In genomic region chr3:42667523-42668402, GRCh38 we compare ENCODE assay signal across 13 cellular contexts. TPM values are rescaled to one million over a fixed set of nuclear protein-coding genes. Genes with fewer than 3 reads are reported as not detected.
A peak's percentile ranks its signal among the peaks of the same experiment; 100 is the strongest.
DNase-seq lines count a peak whose midpoint lies in the region; ATAC-seq and TF ChIP-seq lines count a peak whose summit lies in the region.
"Had no signal": no experiment of that assay in that cellular context is flagged by ENCODE, and none has a peak within 500 bp of the region (broad histone marks: within the 10 kb centered on the region; RNA-seq: fewer than 3 reads in every experiment).

No MANE protein-coding gene starts in this region.

- no peak overlapping the region for H2AFZ ChIP-seq in SK-N-SH (ENCODE audit: low read depth)

- H3K36me3 Mint-ChIP-seq in stimulated activated memory B cell treated with anti-CD40 and anti-IgM and Interleukin-4, amounts not matched to agents 10 μg/mL and 1 μg/mL and 100 μg/mL, for 72 hours = no peaks in the 10 kb centered on the region

- 39% methylated on average over 7 of the region's 8 CpGs for WGBS in SK-N-SH (ENCODE audit: low lambda C conversion rate)

- CTCF ChIA-PET in SK-N-SH (lab: Yijun Ruan, JAX) = interaction anchor here (1.0 kb wide), 1 partner anchor 119 kb away, joined by 3 read pairs; no protein-coding TSS in a partner anchor

- intact Hi-C loops in left ventricle myocardium superior (cut with micrococcal nuclease) = no loop called here

- H3K4me3 Mint-ChIP-seq in stimulated activated memory B cell treated with anti-CD40 and anti-IgM and Interleukin-4, amounts not matched to agents 10 μg/mL and 1 μg/mL and 100 μg/mL, for 72 hours = no peak overlapping the region
- H3K4me3 Mint-ChIP-seq: activated B cell treated with CpG ODN at 0.5 μM for 24 hours; activated naive CD8-positive, alpha-beta T cell had no signal

- TF ChIP-seq CTCF in AG10803 (conservative IDR thresholded peaks at IDR 0.05; ENCODE audit: low read length) (no peak), SK-N-SH (IDR thresholded peaks at IDR 0.05) (no peak)

- peaks cover 0 to 4% of the 10 kb centered on the region in 2 experiments for H3K36me3 ChIP-seq in SK-N-SH (replicated peaks in 1 of 2; ENCODE audit: control insufficient read depth in 1 of 2, insufficient read depth in 2 of 2, low read length in 1 of 2)

- no peaks in the 10 kb centered on the region for H3K9me2 ChIP-seq in SK-N-SH

- H3K27me3 Mint-ChIP-seq in stimulated activated memory B cell treated with anti-CD40 and anti-IgM and Interleukin-4, amounts not matched to agents 10 μg/mL and 1 μg/mL and 100 μg/mL, for 72 hours = no peaks in the 10 kb centered on the region
- H3K27me3 Mint-ChIP-seq: activated B cell treated with CpG ODN at 0.5 μM for 24 hours; activated naive CD8-positive, alpha-beta T cell had no signal

- no peaks in the 10 kb centered on the region for H4K20me1 ChIP-seq in SK-N-SH (ENCODE audit: insufficient read depth)

- H3K9me3 ChIP-seq in SK-N-SH = no peaks in the 10 kb centered on the region
- H3K9me3 ChIP-seq: testis had no signal

- no peak for TF ChIP-seq EP300 in SK-N-SH (IDR thresholded peaks at IDR 0.05; ENCODE audit: borderline replicate concordance in 1 of 2, low read depth in 1 of 2, low read length in 1 of 2)

- no peak overlapping the region for H3K4me3 ChIP-seq in AG10803 (ENCODE audit: low read length)
- H3K4me3 ChIP-seq in SK-N-SH (ENCODE audit: low read depth in 2 of 2, low read length in 1 of 2) = no peak overlapping the region
- H3K4me3 ChIP-seq: testis had no signal

- H3K27ac Mint-ChIP-seq in stimulated activated memory B cell treated with anti-CD40 and anti-IgM and Interleukin-4, amounts not matched to agents 10 μg/mL and 1 μg/mL and 100 μg/mL, for 72 hours = no peak overlapping the region
- H3K27ac Mint-ChIP-seq: activated B cell treated with CpG ODN at 0.5 μM for 24 hours; activated naive CD8-positive, alpha-beta T cell had no signal

- no peak overlapping the region for H3K4me2 ChIP-seq in SK-N-SH

- peaks cover 11% of the 10 kb centered on the region for H3K4me1 Mint-ChIP-seq in stimulated activated memory B cell treated with anti-CD40 and anti-IgM and Interleukin-4, amounts not matched to agents 10 μg/mL and 1 μg/mL and 100 μg/mL, for 72 hours

- DNase-seq in AG10803 (ENCODE audit: low read depth) (peak; percentile 27), HuH-7 (ENCODE audit: low spot score) (peak; percentile 15), SK-N-SH (peak; percentile 32), left ventricle myocardium superior (no peak), RPMI8226 (no peak)
- DNase-seq: activated B cell treated with CpG ODN at 0.5 μM for 24 hours; stimulated activated CD4-positive, alpha-beta T cell treated with anti-CD3 and anti-CD28 coated beads, Interleukin-4, amount 100 ng/mL, for 24 hours; testis had no signal

- no peak overlapping the region for H3K27ac ChIP-seq in SK-N-SH (ENCODE audit: low read depth in 2 of 2, low read length in 1 of 2)
- H3K27ac ChIP-seq: testis had no signal

- H3K9me3 Mint-ChIP-seq in stimulated activated memory B cell treated with anti-CD40 and anti-IgM and Interleukin-4, amounts not matched to agents 10 μg/mL and 1 μg/mL and 100 μg/mL, for 72 hours = no peaks in the 10 kb centered on the region
- H3K9me3 Mint-ChIP-seq: activated B cell treated with CpG ODN at 0.5 μM for 24 hours had no signal

- peaks cover 0 to 14% of the 10 kb centered on the region in 2 experiments; a peak in 1 of 4 replicates for H3K4me1 ChIP-seq in SK-N-SH (ENCODE audit: control insufficient read depth in 1 of 2, insufficient read depth in 2 of 2, low read depth in 1 of 2, low read length in 1 of 2)

- H3K27me3 ChIP-seq in SK-N-SH (ENCODE audit: insufficient read depth) = no peaks in the 10 kb centered on the region
- H3K27me3 ChIP-seq: testis had no signal

- no peak overlapping the region for H3K9ac ChIP-seq in SK-N-SH

- no peaks in the 10 kb centered on the region for H3F3A ChIP-seq in SK-N-SH (replicated peaks; ENCODE audit: insufficient read depth)

- ATAC-seq in left ventricle myocardium superior (peak; percentile 1), GM18498 (IDR thresholded peaks at IDR 0.05; ENCODE audit: unreplicated experiment) (no peak), HG02642 (IDR thresholded peaks at IDR 0.05; ENCODE audit: poor library complexity, unreplicated experiment) (no peak)
- no peak for ATAC-seq in stimulated activated memory B cell treated with anti-CD40 and anti-IgM and Interleukin-4, amounts not matched to agents 10 μg/mL and 1 μg/mL and 100 μg/mL, for 72 hours

- H3K79me2 ChIP-seq in SK-N-SH (ENCODE audit: insufficient read depth) = no peaks in the 10 kb centered on the region

- POLR2A ChIA-PET in SK-N-SH (lab: Yijun Ruan, JAX) = no interaction called here

- no peak for TF ChIP-seq RAD21 in SK-N-SH (IDR thresholded peaks at IDR 0.05; ENCODE audit: low read length)

TF ChIP-seq in SK-N-SH, 30 proteins besides CTCF, POLR2A, EP300 and RAD21:
- TF ChIP-seq GABPA (IDR thresholded peaks at IDR 0.05; ENCODE audit: low read depth) (no peak), SIN3A (IDR thresholded peaks at IDR 0.05; ENCODE audit: borderline replicate concordance, low read depth, low read length) (no peak), JUND (IDR thresholded peaks at IDR 0.05) (no peak), EZH2phosphoT487 (IDR thresholded peaks at IDR 0.05; ENCODE audit: borderline replicate concordance, low read depth) (no peak), CHD2 (IDR thresholded peaks at IDR 0.05; ENCODE audit: low read length, partially characterized antibody) (no peak), RXRA (IDR thresholded peaks at IDR 0.05; ENCODE audit: borderline replicate concordance, low read depth) (no peak), NRF1 (IDR thresholded peaks at IDR 0.05; ENCODE audit: low read depth, low read length) (no peak), POLR2AphosphoS5 (IDR thresholded peaks at IDR 0.05; ENCODE audit: low read depth, low read length) (0 out of 2 replicates have a peak, but pooled peaks have one; percentile 9), SMC3 (IDR thresholded peaks at IDR 0.05; ENCODE audit: low read depth, low read length) (no peak), USF2 (IDR thresholded peaks at IDR 0.05; ENCODE audit: borderline replicate concordance, low read depth, low read length) (no peak), FOSL2 (IDR thresholded peaks at IDR 0.05; ENCODE audit: borderline replicate concordance, low read depth) (no peak), FOXJ3 (CRISPR knock-in tag; IDR thresholded peaks at IDR 0.05) (no peak), IRF3 (IDR thresholded peaks at IDR 0.05; ENCODE audit: low read depth, low read length) (no peak), TAF1 (IDR thresholded peaks at IDR 0.05; ENCODE audit: borderline replicate concordance, low read depth, low read length) (no peak)
- TF ChIP-seq, protein P1, sequence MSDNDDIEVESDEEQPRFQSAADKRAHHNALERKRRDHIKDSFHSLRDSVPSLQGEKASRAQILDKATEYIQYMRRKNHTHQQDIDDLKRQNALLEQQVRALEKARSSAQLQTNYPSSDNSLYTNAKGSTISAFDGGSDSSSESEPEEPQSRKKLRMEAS (IDR thresholded peaks at IDR 0.05; ENCODE audit: low read depth) = no peak
- TF ChIP-seq, protein P2, sequence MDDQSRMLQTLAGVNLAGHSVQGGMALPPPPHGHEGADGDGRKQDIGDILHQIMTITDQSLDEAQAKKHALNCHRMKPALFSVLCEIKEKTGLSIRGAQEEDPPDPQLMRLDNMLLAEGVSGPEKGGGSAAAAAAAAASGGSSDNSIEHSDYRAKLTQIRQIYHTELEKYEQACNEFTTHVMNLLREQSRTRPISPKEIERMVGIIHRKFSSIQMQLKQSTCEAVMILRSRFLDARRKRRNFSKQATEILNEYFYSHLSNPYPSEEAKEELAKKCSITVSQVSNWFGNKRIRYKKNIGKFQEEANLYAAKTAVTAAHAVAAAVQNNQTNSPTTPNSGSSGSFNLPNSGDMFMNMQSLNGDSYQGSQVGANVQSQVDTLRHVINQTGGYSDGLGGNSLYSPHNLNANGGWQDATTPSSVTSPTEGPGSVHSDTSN (IDR thresholded peaks at IDR 0.05) = 0 out of 2 replicates have a peak, but pooled peaks have one; percentile 4
- TF ChIP-seq, protein P3, sequence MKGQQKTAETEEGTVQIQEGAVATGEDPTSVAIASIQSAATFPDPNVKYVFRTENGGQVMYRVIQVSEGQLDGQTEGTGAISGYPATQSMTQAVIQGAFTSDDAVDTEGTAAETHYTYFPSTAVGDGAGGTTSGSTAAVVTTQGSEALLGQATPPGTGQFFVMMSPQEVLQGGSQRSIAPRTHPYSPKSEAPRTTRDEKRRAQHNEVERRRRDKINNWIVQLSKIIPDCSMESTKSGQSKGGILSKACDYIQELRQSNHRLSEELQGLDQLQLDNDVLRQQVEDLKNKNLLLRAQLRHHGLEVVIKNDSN (IDR thresholded peaks at IDR 0.05; ENCODE audit: borderline replicate concordance, low read depth) = no peak

RNA-seq across cellular contexts. Expression of gene ZBTB47, which starts 14.3 kb away (rescaled TPM):
- 9.9 and 13.0 TPM in 2 replicates for polyA plus RNA-seq in SK-N-SH (2012; rRNA removed)
- 4.3 and 7.4 TPM in 2 replicates for polyA plus RNA-seq in SK-N-SH (2012; cell fraction: cytosol; rRNA removed)
- polyA plus RNA-seq in SK-N-SH (2012; cell fraction: nucleus; rRNA removed) = 18.6 and 21.5 TPM in 2 replicates
- total RNA-seq in left ventricle myocardium superior = 90.5 TPM

RNA-seq across cellular contexts. Expression of gene KLHL40, which starts 17.6 kb away (rescaled TPM):
- polyA plus RNA-seq in SK-N-SH (2012; rRNA removed) = not detected in 2 replicates
- not detected in 2 replicates for polyA plus RNA-seq in SK-N-SH (2012; cell fraction: cytosol; rRNA removed)
- polyA plus RNA-seq in SK-N-SH (2012; cell fraction: nucleus; rRNA removed) = not detected in 2 replicates
- total RNA-seq in left ventricle myocardium superior = 0.12 TPM
- total RNA-seq: activated B cell treated with CpG ODN at 0.5 μM for 24 hours had no signal
- polyA plus RNA-seq: neural cell had no signal

RNA-seq across cellular contexts. Expression of gene HHATL, which starts 34.8 kb away (rescaled TPM):
- not detected in 2 replicates for polyA plus RNA-seq in SK-N-SH (2012; rRNA removed)
- polyA plus RNA-seq in SK-N-SH (2012; cell fraction: cytosol; rRNA removed) = not detected in 2 replicates
- polyA plus RNA-seq in SK-N-SH (2012; cell fraction: nucleus; rRNA removed) = 0.09 TPM in 1 of 2 replicates, not detected in the other
- total RNA-seq in left ventricle myocardium superior = 463 TPM
- total RNA-seq: activated B cell treated with CpG ODN at 0.5 μM for 24 hours had no signal
- polyA plus RNA-seq: neural cell had no signal

Comparison
In these comparisons a context has a peak if more than half of its experiments do, and no peak if none do; other contexts are left out.
1. DNase-seq: peak in AG10803 (single experiment), HuH-7 (single experiment) and SK-N-SH (single experiment); none in left ventricle myocardium superior (single experiment) and RPMI8226 (single experiment).